Comparison of ENCODE assay signal across 14 cellular contexts in genomic region chr17:57284583-57284982, GRCh38.
DNase-seq lines count a peak whose midpoint lies in the region; ATAC-seq lines count a peak whose summit lies in the region.
"Had no signal": no experiment of that assay in that cellular context is flagged by ENCODE, and none has a peak within 500 bp of the region (broad histone marks: within the 10 kb centered on the region; RNA-seq: fewer than 3 reads in every experiment).

No MANE protein-coding gene starts in this region.

- peaks cover 80% of the 10 kb centered on the region for H3K4me1 Mint-ChIP-seq in T-helper 2 cell treated with Interferon-gamma antibody and Interleukin-4, amounts not matched to agents 5 μg/mL and 100 μg/mL, for 36 hours (ENCODE audit: low read depth)
- peaks cover 56 to 65% of the 10 kb centered on the region in 2 donors for H3K4me1 Mint-ChIP-seq in effector memory CD8-positive, alpha-beta T cell (ENCODE audit: low read depth in 2 of 2)

- no peaks in the 10 kb centered on the region for H3K27me3 Mint-ChIP-seq in T-helper 2 cell treated with Interferon-gamma antibody and Interleukin-4, amounts not matched to agents 5 μg/mL and 100 μg/mL, for 36 hours (ENCODE audit: low read depth)
- H3K27me3 Mint-ChIP-seq in effector memory CD8-positive, alpha-beta T cell = no peaks in the 10 kb centered on the region

- peak overlapping the region; percentile 80 for H3K4me3 Mint-ChIP-seq in T-helper 2 cell treated with Interferon-gamma antibody and Interleukin-4, amounts not matched to agents 5 μg/mL and 100 μg/mL, for 36 hours
- H3K4me3 Mint-ChIP-seq in effector memory CD8-positive, alpha-beta T cell = peak overlapping the region in 1 of 2 donors; percentile 57

- ATAC-seq in effector memory CD8-positive, alpha-beta T cell (replicated peaks) = peak; percentile 75
- ATAC-seq in stimulated activated naive CD8-positive, alpha-beta T cell treated with anti-CD3 and anti-CD28 coated beads, Interleukin-15, Interleukin-2, amounts not matched to agents 100 U/mL and 50 U/mL, for 24 hours = peak; percentile 41
- ATAC-seq in GM18861 (IDR thresholded peaks at IDR 0.05; ENCODE audit: unreplicated experiment) = no peak
- ATAC-seq: A549, lower lobe of right lung had no signal

- DNase-seq in activated CD4-positive, alpha-beta T cell treated with anti-CD3 and anti-CD28 coated beads, Interleukin-2, amount 50 U/mL, for 1 hour = peak; percentile 13
- DNase-seq in activated CD4-positive, alpha-beta T cell treated with anti-CD3 and anti-CD28 coated beads for 1 hour = no peak
- peak; percentile 37 for DNase-seq in T-helper 2 cell treated with Interferon-gamma antibody and Interleukin-4, amounts not matched to agents 5 μg/mL and 100 μg/mL, for 36 hours (ENCODE audit: low spot score)
- DNase-seq in effector memory CD8-positive, alpha-beta T cell = no peak
- DNase-seq in stimulated activated naive CD8-positive, alpha-beta T cell treated with anti-CD3 and anti-CD28 coated beads, Interleukin-15, Interleukin-2, amounts not matched to agents 100 U/mL and 50 U/mL, for 24 hours = peak; percentile 43
- DNase-seq in cerebellar nuclear complex (lab: John Stamatoyannopoulos, UW) (no peak), substantia nigra (lab: John Stamatoyannopoulos, UW) (no peak)
- DNase-seq: DMS79, lower lobe of right lung, NCI-H69 had no signal

- peak overlapping the region; percentile 94 for H3K27ac Mint-ChIP-seq in T-helper 2 cell treated with Interferon-gamma antibody and Interleukin-4, amounts not matched to agents 5 μg/mL and 100 μg/mL, for 36 hours
- peak overlapping the region; percentile 73 to 74 for H3K27ac Mint-ChIP-seq in effector memory CD8-positive, alpha-beta T cell

- H3K9me3 Mint-ChIP-seq in T-helper 2 cell treated with Interferon-gamma antibody and Interleukin-4, amounts not matched to agents 5 μg/mL and 100 μg/mL, for 36 hours = no peaks in the 10 kb centered on the region
- no peaks in the 10 kb centered on the region for H3K9me3 Mint-ChIP-seq in effector memory CD8-positive, alpha-beta T cell

- H3K27ac ChIP-seq in substantia nigra (ENCODE audit: low read depth, low read length, poor library complexity, severe bottlenecking) = no peak overlapping the region
- H3K27ac ChIP-seq: A549, coronary artery, lower lobe of right lung, SK-N-MC had no signal

- peaks cover 54% of the 10 kb centered on the region for H3K36me3 Mint-ChIP-seq in T-helper 2 cell treated with Interferon-gamma antibody and Interleukin-4, amounts not matched to agents 5 μg/mL and 100 μg/mL, for 36 hours (ENCODE audit: low read depth)
- peaks cover 35% of the 10 kb centered on the region for H3K36me3 Mint-ChIP-seq in effector memory CD8-positive, alpha-beta T cell (ENCODE audit: insufficient read depth)

Comparison
In these comparisons a context has a peak if more than half of its experiments do, and no peak if none do; other contexts are left out.
1. DNase-seq: peak in activated CD4-positive, alpha-beta T cell treated with anti-CD3 and anti-CD28 coated beads, Interleukin-2, amount 50 U/mL, for 1 hour (single experiment), T-helper 2 cell treated with Interferon-gamma antibody and Interleukin-4, amounts not matched to agents 5 μg/mL and 100 μg/mL, for 36 hours (single experiment) and stimulated activated naive CD8-positive, alpha-beta T cell treated with anti-CD3 and anti-CD28 coated beads, Interleukin-15, Interleukin-2, amounts not matched to agents 100 U/mL and 50 U/mL, for 24 hours (single experiment); none in activated CD4-positive, alpha-beta T cell treated with anti-CD3 and anti-CD28 coated beads for 1 hour (single experiment), effector memory CD8-positive, alpha-beta T cell (0 of 3), cerebellar nuclear complex (0 of 2) and substantia nigra (0 of 49).